In genomic region chr11:121522043-121522941, GRCh38 we compare ENCODE assay signal across 19 cellular contexts.
A peak's percentile ranks its signal among the peaks of the same experiment; 100 is the strongest.
DNase-seq lines count a peak whose midpoint lies in the region; ATAC-seq and TF ChIP-seq lines count a peak whose summit lies in the region.
"Had no signal": no experiment of that assay in that cellular context is flagged by ENCODE, and none has a peak within 500 bp of the region (broad histone marks: within the 10 kb centered on the region; RNA-seq: fewer than 3 reads in every experiment).

No MANE protein-coding gene starts in this region.

- H3K4me2 ChIP-seq in BLaER1 = peak overlapping the region; percentile 70
- H3K4me2 ChIP-seq in DND-41 (ENCODE audit: insufficient read depth, low read length) = no peak overlapping the region

- H3K9me3 Mint-ChIP-seq in activated naive CD8-positive, alpha-beta T cell treated with anti-CD3 and anti-CD28 coated beads, Interleukin-2, amount 50 U/mL, for 24 hours = peaks cover 8% of the 10 kb centered on the region
- peaks cover 0 to 22% (median 5%) of the 10 kb centered on the region in 11 donors for H3K9me3 Mint-ChIP-seq in naive thymus-derived CD4-positive, alpha-beta T cell
- peaks cover 4% of the 10 kb centered on the region for H3K9me3 Mint-ChIP-seq in progenitor cell of endocrine pancreas (ENCODE audit: low read depth)

- H2AFZ ChIP-seq in DND-41 (ENCODE audit: low read depth, low read length) = no peak overlapping the region
- H2AFZ ChIP-seq: GM23248 had no signal

- peaks cover 14% of the 10 kb centered on the region for H3K36me3 ChIP-seq in BLaER1
- H3K36me3 ChIP-seq in DND-41 (ENCODE audit: insufficient read depth, low read length) = peaks cover 69% of the 10 kb centered on the region
- peaks cover 12 to 82% (median 30%) of the 10 kb centered on the region in 3 experiments for H3K36me3 ChIP-seq in naive thymus-derived CD4-positive, alpha-beta T cell (ENCODE audit: control insufficient read depth in 2 of 3, insufficient read depth in 3 of 3, low read length in 3 of 3)

- H3K4me1 Mint-ChIP-seq in activated naive CD8-positive, alpha-beta T cell treated with anti-CD3 and anti-CD28 coated beads, Interleukin-2, amount 50 U/mL, for 24 hours = peaks cover 44% of the 10 kb centered on the region
- H3K4me1 Mint-ChIP-seq in naive thymus-derived CD4-positive, alpha-beta T cell = peaks cover 28 to 54% (median 44%) of the 10 kb centered on the region in 7 donors
- no peaks in the 10 kb centered on the region for H3K4me1 Mint-ChIP-seq in progenitor cell of endocrine pancreas (ENCODE audit: low read depth)

- H3K4me3 ChIP-seq in BLaER1 (no peak overlapping the region), DND-41 (ENCODE audit: low read depth in 1 of 2, low read length in 2 of 2) (no peak overlapping the region)
- H3K4me3 ChIP-seq in naive thymus-derived CD4-positive, alpha-beta T cell (ENCODE audit: low read length) = no peak overlapping the region
- H3K4me3 ChIP-seq: GM23248, lower lobe of right lung, Peyer's patch, right lobe of liver had no signal

- H3K79me2 ChIP-seq in DND-41 (ENCODE audit: insufficient read depth, low read length) = no peaks in the 10 kb centered on the region

- H3K27ac ChIP-seq in BLaER1 (peak overlapping the region; percentile 37; the same call in 1 of the 2 replicates), DND-41 (ENCODE audit: low read length) (no peak overlapping the region)
- no peak overlapping the region for H3K27ac ChIP-seq in naive thymus-derived CD4-positive, alpha-beta T cell (ENCODE audit: low read depth, low read length)
- H3K27ac ChIP-seq: GM23248, lower lobe of right lung, Peyer's patch, right lobe of liver had no signal

- no peak for TF ChIP-seq CTCF in DND-41 (IDR thresholded peaks at IDR 0.05; ENCODE audit: borderline replicate concordance, extremely low read depth, low read length, poor library complexity, severe bottlenecking)
- TF ChIP-seq CTCF in progenitor cell of endocrine pancreas (IDR thresholded peaks at IDR 0.05; ENCODE audit: unreplicated experiment) = no peak

- peaks cover 51% of the 10 kb centered on the region for H3K36me3 Mint-ChIP-seq in activated naive CD8-positive, alpha-beta T cell treated with anti-CD3 and anti-CD28 coated beads, Interleukin-2, amount 50 U/mL, for 24 hours (ENCODE audit: low read depth)
- peaks cover 27 to 88% (median 73%) of the 10 kb centered on the region in 5 donors for H3K36me3 Mint-ChIP-seq in naive thymus-derived CD4-positive, alpha-beta T cell
- H3K36me3 Mint-ChIP-seq in progenitor cell of endocrine pancreas (ENCODE audit: insufficient read depth) = peaks cover 35% of the 10 kb centered on the region

- H3K4me1 ChIP-seq in BLaER1 (peaks cover 73% of the 10 kb centered on the region), DND-41 (ENCODE audit: insufficient read depth, low read length) (no peaks in the 10 kb centered on the region)
- H3K4me1 ChIP-seq in naive thymus-derived CD4-positive, alpha-beta T cell (ENCODE audit: control insufficient read depth in 2 of 2, insufficient read depth in 2 of 2, low read length in 2 of 2) = peaks cover 0 to 2% of the 10 kb centered on the region in 2 donors
- H3K4me1 ChIP-seq: Peyer's patch had no signal

- H4K20me1 ChIP-seq in BLaER1 = no peaks in the 10 kb centered on the region
- H4K20me1 ChIP-seq in DND-41 (ENCODE audit: insufficient read depth, low read length) = no peaks in the 10 kb centered on the region

- H3K9me3 ChIP-seq in BLaER1 = peaks cover 19% of the 10 kb centered on the region
- H3K9me3 ChIP-seq in DND-41 (ENCODE audit: insufficient read depth, low read length, severe bottlenecking) = peaks cover 10% of the 10 kb centered on the region
- no peaks in the 10 kb centered on the region for H3K9me3 ChIP-seq in naive thymus-derived CD4-positive, alpha-beta T cell (ENCODE audit: control insufficient read depth in 2 of 3, low read length in 3 of 3)
- H3K9me3 ChIP-seq: right lobe of liver had no signal

- POLR2A ChIA-PET in naive thymus-derived CD4-positive, alpha-beta T cell (lab: Charles Lee) = interaction anchor here (1.0 to 1.2 kb wide), 2 partner anchors 8 to 54 kb away, joined by 3 to 4 read pairs; no protein-coding TSS in a partner anchor

- no peaks in the 10 kb centered on the region for H3K27me3 Mint-ChIP-seq in activated naive CD8-positive, alpha-beta T cell treated with anti-CD3 and anti-CD28 coated beads, Interleukin-2, amount 50 U/mL, for 24 hours
- H3K27me3 Mint-ChIP-seq in naive thymus-derived CD4-positive, alpha-beta T cell = no peaks in the 10 kb centered on the region
- H3K27me3 Mint-ChIP-seq in progenitor cell of endocrine pancreas = no peaks in the 10 kb centered on the region

- H3K27ac Mint-ChIP-seq in activated naive CD8-positive, alpha-beta T cell treated with anti-CD3 and anti-CD28 coated beads, Interleukin-2, amount 50 U/mL, for 24 hours = peak overlapping the region; percentile 32
- H3K27ac Mint-ChIP-seq in naive thymus-derived CD4-positive, alpha-beta T cell = peak overlapping the region in 6 of 9 donors; percentile 45 to 84 (median 76)
- no peak overlapping the region for H3K27ac Mint-ChIP-seq in progenitor cell of endocrine pancreas
- H3K27ac Mint-ChIP-seq: activated T-helper 2 cell treated with anti-CD3 and anti-CD28 coated beads, Interferon-gamma antibody, Interleukin-2, Interleukin-4, amounts not matched to agents 10 μg/mL and 5 μg/mL and 100 μg/mL, durations not matched to agents 14 hours and 24 hours and 36 hours; nephron had no signal

- H3K27me3 ChIP-seq in BLaER1 (no peaks in the 10 kb centered on the region), DND-41 (ENCODE audit: insufficient read depth, low read length, poor library complexity) (no peaks in the 10 kb centered on the region)
- H3K27me3 ChIP-seq in naive thymus-derived CD4-positive, alpha-beta T cell (ENCODE audit: control insufficient read depth in 2 of 2, insufficient read depth in 2 of 2, low read length in 2 of 2) = no peaks in the 10 kb centered on the region
- H3K27me3 ChIP-seq: Peyer's patch, right lobe of liver had no signal

- ATAC-seq in DND-41 (ENCODE audit: insufficient read depth, low read depth) = peak; percentile 39; the same call in 2 of the 3 replicates
- no peak for ATAC-seq in activated naive CD8-positive, alpha-beta T cell treated with anti-CD3 and anti-CD28 coated beads, Interleukin-2, amount 50 U/mL, for 24 hours
- ATAC-seq in naive thymus-derived CD4-positive, alpha-beta T cell = no peak
- no peak for ATAC-seq in HG03342 (IDR thresholded peaks at IDR 0.05; ENCODE audit: unreplicated experiment)
- ATAC-seq: lower lobe of right lung had no signal

- no peak overlapping the region for H3K9ac ChIP-seq in BLaER1
- H3K9ac ChIP-seq in DND-41 (ENCODE audit: low read depth, low read length) = no peak overlapping the region
- H3K9ac ChIP-seq: GM23248 had no signal

- CTCF ChIA-PET in naive thymus-derived CD4-positive, alpha-beta T cell (lab: Charles Lee) = no interaction called here

- H3K4me3 Mint-ChIP-seq in activated naive CD8-positive, alpha-beta T cell treated with anti-CD3 and anti-CD28 coated beads, Interleukin-2, amount 50 U/mL, for 24 hours = no peak overlapping the region
- no peak overlapping the region for H3K4me3 Mint-ChIP-seq in naive thymus-derived CD4-positive, alpha-beta T cell
- H3K4me3 Mint-ChIP-seq in progenitor cell of endocrine pancreas (ENCODE audit: low read depth) = no peak overlapping the region
- H3K4me3 Mint-ChIP-seq: nephron had no signal

- no peak for DNase-seq in DND-41
- DNase-seq in activated naive CD8-positive, alpha-beta T cell treated with anti-CD3 and anti-CD28 coated beads, Interleukin-2, amount 50 U/mL, for 24 hours = no peak
- DNase-seq in naive thymus-derived CD4-positive, alpha-beta T cell = no peak
- DNase-seq in progenitor cell of endocrine pancreas (ENCODE audit: low spot score, unreplicated experiment) = no peak
- DNase-seq in DMS79 treated with DMSO at 0.1 percent for 48 hours (lab: John Stamatoyannopoulos, UW) = no peak
- DNase-seq in SHP77 (lab: John Stamatoyannopoulos, UW) = no peak
- DNase-seq: activated CD4-positive, alpha-beta T cell treated with anti-CD3 and anti-CD28 coated beads for 1 hour; effector CD4-positive, alpha-beta T cell; lower lobe of right lung; NCI-H146; NCI-H510A treated with DMSO at 0.1 percent for 48 hours; Peyer's patch; right lobe of liver; stimulated activated CD4-positive, alpha-beta T cell treated with anti-CD3 and anti-CD28 coated beads, Interleukin-4, amount 100 ng/mL, for 24 hours had no signal

- intact Hi-C loops in naive thymus-derived CD4-positive, alpha-beta T cell (cut with micrococcal nuclease) = no loop called here
